8 cellular contexts compared by ENCODE assay signal in the genomic region with DNA sequence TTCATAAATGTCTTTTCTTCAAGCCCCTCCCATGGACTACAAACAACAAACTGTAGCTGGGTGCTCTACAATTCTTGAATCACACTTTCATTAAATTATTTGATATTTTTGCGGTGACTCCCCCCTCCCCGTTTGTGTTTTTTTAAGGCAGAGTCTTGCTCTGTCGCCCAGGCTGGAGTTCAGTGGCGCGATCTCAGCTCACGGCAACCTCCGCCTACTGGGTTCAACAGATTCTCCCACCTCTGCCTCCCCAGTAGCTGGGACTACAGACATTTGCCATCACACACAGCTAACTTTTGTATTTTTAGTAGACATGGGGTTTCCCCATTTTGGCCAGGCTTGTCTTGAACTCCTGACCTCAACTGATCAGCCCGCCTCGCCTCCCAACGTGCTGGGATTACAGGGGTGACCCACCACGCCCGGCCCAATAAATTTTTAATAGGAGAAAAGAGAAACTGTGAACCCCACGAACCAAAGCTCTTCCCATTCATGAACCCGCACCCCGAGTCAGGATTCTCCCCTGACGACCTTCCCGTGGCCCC. TPM values are rescaled to one million over a fixed set of nuclear protein-coding genes. Genes with fewer than 3 reads are reported as not detected.
DNase-seq lines count a peak whose midpoint lies in the region; ATAC-seq and TF ChIP-seq lines count a peak whose summit lies in the region.

No MANE protein-coding gene starts in this region.

- peak overlapping the region; percentile 87 to 96 (median 92) for H3K27ac ChIP-seq in esophagus muscularis mucosa (replicated peaks in 1 of 4)
- H3K27ac ChIP-seq in sigmoid colon, result peak overlapping the region; percentile 90 to 97 (median 92)

- DNase-seq in esophagus muscularis mucosa (ENCODE audit: extremely low spot score) (no peak), sigmoid colon (no peak), NK-92 (lab: John Stamatoyannopoulos, UW; ENCODE audit: unreplicated experiment) (no peak), LoVo (ENCODE audit: low spot score) (no peak), NOMO-1 treated with DMSO at 0.1 percent for 48 hours (lab: John Stamatoyannopoulos, UW; ENCODE audit: unreplicated experiment) (no peak)

- no peak for TF ChIP-seq EP300 in esophagus muscularis mucosa (IDR thresholded peaks at IDR 0.05)
- TF ChIP-seq EP300 in sigmoid colon (IDR thresholded peaks at IDR 0.05), result no peak

- peaks cover 0 to 5% (median 0%) of the 10 kb centered on the region in 4 donors for H3K9me3 ChIP-seq in esophagus muscularis mucosa
- peaks cover 0 to 14% (median 0%) of the 10 kb centered on the region in 4 donors for H3K9me3 ChIP-seq in sigmoid colon

- H3K4me3 ChIP-seq in esophagus muscularis mucosa (peak overlapping the region; percentile 70 to 82 (median 75)), sigmoid colon (peak overlapping the region; percentile 54 to 79 (median 76))

- peaks cover 0 to 18% (median 4%) of the 10 kb centered on the region in 4 donors for H3K36me3 ChIP-seq in esophagus muscularis mucosa
- peaks cover 0 to 7% (median 0%) of the 10 kb centered on the region in 4 donors for H3K36me3 ChIP-seq in sigmoid colon

- ATAC-seq in GM18502 (IDR thresholded peaks at IDR 0.05; ENCODE audit: poor library complexity, unreplicated experiment) (peak; percentile 1), SK-N-SH treated with all-trans-retinoic acid at 6 μM for 48 hours (0 out of 3 replicates have a peak, but pooled peaks have one; percentile 5), HG03565 (IDR thresholded peaks at IDR 0.05; ENCODE audit: unreplicated experiment) (no peak)

- H3K4me1 ChIP-seq in esophagus muscularis mucosa (peaks cover 15 to 53% (median 33%) of the 10 kb centered on the region in 4 donors), sigmoid colon (peaks cover 0 to 30% (median 12%) of the 10 kb centered on the region in 4 donors)

- no peak for TF ChIP-seq POLR2A in esophagus muscularis mucosa (IDR thresholded peaks at IDR 0.05; ENCODE audit: low read depth)
- TF ChIP-seq POLR2A in sigmoid colon (IDR thresholded peaks at IDR 0.05), result no peak

- intact Hi-C loops in esophagus muscularis mucosa (cut with DNase I), result loop anchor here (5.0 kb wide), 3 partner anchors 44 to 89 kb away; partner anchors contain the start of genes ZNF14 and ZNF253
- intact Hi-C loops in sigmoid colon (cut with DNase I), result loop anchor here (1.0 to 10.0 kb wide), 5 partner anchors 44 to 154 kb away; partner anchors contain the start of genes ZNF101, ZNF14, ZNF253 and ZNF93

- H3K27me3 ChIP-seq in esophagus muscularis mucosa, result no peaks in the 10 kb centered on the region
- H3K27me3 ChIP-seq in sigmoid colon, result no peaks in the 10 kb centered on the region

- WGBS in esophagus muscularis mucosa, result 10% methylated on average over 16 of the region's 17 CpGs
- WGBS in sigmoid colon, 2 donors, result 13 to 23% methylated on average over 17 of the region's 17 CpGs

- TF ChIP-seq CTCF in esophagus muscularis mucosa (IDR thresholded peaks at IDR 0.05) (no peak), sigmoid colon (IDR thresholded peaks at IDR 0.05) (no peak)

TF ChIP-seq in SK-N-SH treated with all-trans-retinoic acid at 6 μM for 48 hours, 23 proteins besides CTCF, POLR2A, EP300 and RAD21:
- TF ChIP-seq OSR1 (CRISPR knock-in tag; IDR thresholded peaks at IDR 0.05), result no peak

RNA-seq across cellular contexts. Expression of gene ZNF506, which starts 0.7 kb away (rescaled TPM):
- 10 to 100 TPM; 18.5 to 24.1 (median 20.6) TPM for total RNA-seq in esophagus muscularis mucosa
- total RNA-seq in sigmoid colon, result 10 to 100 TPM; 21.9 to 45.7 (median 28.3) TPM
- 10 to 100 TPM in 1 of 3 donors, 1 to 10 TPM in 2; 2.4 to 11.0 (median 5.1) TPM for polyA plus RNA-seq in sigmoid colon

RNA-seq across cellular contexts. Expression of gene ZNF253, which starts 44.8 kb away (rescaled TPM):
- total RNA-seq in esophagus muscularis mucosa, result 1 to 10 TPM; 5.1 to 7.1 (median 6.1) TPM
- 10 to 100 TPM in 1 of 4 donors, 1 to 10 TPM in 3; 2.4 to 11.6 (median 7.3) TPM for total RNA-seq in sigmoid colon
- polyA plus RNA-seq in sigmoid colon, result 1 to 10 TPM; 2.4 to 5.5 (median 2.5) TPM
